In genomic region chr3:111764645-111765091, GRCh38 we compare ENCODE assay signal across 13 cellular contexts.
A peak's percentile ranks its signal among the peaks of the same experiment; 100 is the strongest.
DNase-seq lines count a peak whose midpoint lies in the region; ATAC-seq and TF ChIP-seq lines count a peak whose summit lies in the region.
"Had no signal": no experiment of that assay in that cellular context is flagged by ENCODE, and none has a peak within 500 bp of the region (broad histone marks: within the 10 kb centered on the region; RNA-seq: fewer than 3 reads in every experiment).

No MANE protein-coding gene starts in this region.

- H3K27me3 Mint-ChIP-seq in nephron (ENCODE audit: low read depth) = no peaks in the 10 kb centered on the region
- no peaks in the 10 kb centered on the region for H3K27me3 Mint-ChIP-seq in activated CD4-positive, alpha-beta memory T cell treated with anti-CD3 and anti-CD28 coated beads for 36 hours
- H3K27me3 Mint-ChIP-seq: effector memory CD8-positive, alpha-beta T cell had no signal

- H3K4me3 ChIP-seq in epithelial cell of esophagus (ENCODE audit: low read length) = no peak overlapping the region
- H3K4me3 ChIP-seq: BLaER1 had no signal

- peak overlapping the region; percentile 83 to 95 (median 94) for H3K27ac Mint-ChIP-seq in nephron
- H3K27ac Mint-ChIP-seq in activated CD4-positive, alpha-beta memory T cell treated with anti-CD3 and anti-CD28 coated beads for 36 hours = no peak overlapping the region
- H3K27ac Mint-ChIP-seq: effector memory CD8-positive, alpha-beta T cell; T-helper 1 cell treated with Interleukin-12 subunit alpha and Interleukin-12 subunit beta and Interleukin-4 antibody, amounts not matched to agents 30 μg/mL and 1 μg/mL, for 36 hours had no signal

- DNase-seq in ACHN (peak; percentile 77), LoVo (ENCODE audit: low spot score) (peak; percentile 9), epithelial cell of esophagus (ENCODE audit: low read depth) (peak; percentile 77), activated T-cell treated with anti-CD3 and anti-CD28 coated beads for 4 hours (no peak), iPS-NIHi11 (ENCODE audit: low spot score) (no peak)
- no peak for DNase-seq in activated CD4-positive, alpha-beta memory T cell treated with anti-CD3 and anti-CD28 coated beads for 36 hours
- DNase-seq: effector memory CD8-positive, alpha-beta T cell; H7; stimulated activated CD4-positive, alpha-beta T cell treated with anti-CD3 and anti-CD28 coated beads, Interleukin-4, amount 100 ng/mL, for 1 hour had no signal

- peak; percentile 37 for TF ChIP-seq CTCF in epithelial cell of esophagus (IDR thresholded peaks at IDR 0.05; ENCODE audit: insufficient read depth, low read depth, low read length, missing control alignments)
- peak in 1 of 3 experiments; percentile 13 for TF ChIP-seq CTCF in nephron (IDR thresholded peaks at IDR 0.05; ENCODE audit: unreplicated experiment in 3 of 3)

- no peak for ATAC-seq in GM19324 (IDR thresholded peaks at IDR 0.05; ENCODE audit: low FRiP score, unreplicated experiment)
- ATAC-seq: effector memory CD8-positive, alpha-beta T cell had no signal

- POLR2A ChIA-PET in activated CD4-positive, alpha-beta memory T cell treated with anti-CD3 and anti-CD28 coated beads for 36 hours (lab: Charles Lee) = no interaction called here

- peaks cover 3% of the 10 kb centered on the region for H3K36me3 Mint-ChIP-seq in nephron (ENCODE audit: low read depth)
- H3K36me3 Mint-ChIP-seq in activated CD4-positive, alpha-beta memory T cell treated with anti-CD3 and anti-CD28 coated beads for 36 hours = no peaks in the 10 kb centered on the region

- intact Hi-C loops in activated CD4-positive, alpha-beta memory T cell treated with anti-CD3 and anti-CD28 coated beads for 36 hours (cut with micrococcal nuclease) = loop anchor here (5.0 kb wide), 2 partner anchors 98 to 238 kb away; no protein-coding TSS in a partner anchor

- peaks cover 75% of the 10 kb centered on the region for H3K4me1 Mint-ChIP-seq in nephron
- peaks cover 15% of the 10 kb centered on the region for H3K4me1 Mint-ChIP-seq in activated CD4-positive, alpha-beta memory T cell treated with anti-CD3 and anti-CD28 coated beads for 36 hours (ENCODE audit: low read depth)

- no peak overlapping the region for H3K4me3 Mint-ChIP-seq in nephron
- H3K4me3 Mint-ChIP-seq in activated CD4-positive, alpha-beta memory T cell treated with anti-CD3 and anti-CD28 coated beads for 36 hours = no peak overlapping the region
- H3K4me3 Mint-ChIP-seq: effector memory CD8-positive, alpha-beta T cell; T-helper 1 cell treated with Interleukin-12 subunit alpha and Interleukin-12 subunit beta and Interleukin-4 antibody, amounts not matched to agents 30 μg/mL and 1 μg/mL, for 36 hours had no signal

- CTCF ChIA-PET in activated CD4-positive, alpha-beta memory T cell treated with anti-CD3 and anti-CD28 coated beads for 36 hours (lab: Charles Lee) = no interaction called here

- H3K9me3 Mint-ChIP-seq in nephron = no peaks in the 10 kb centered on the region
- no peaks in the 10 kb centered on the region for H3K9me3 Mint-ChIP-seq in activated CD4-positive, alpha-beta memory T cell treated with anti-CD3 and anti-CD28 coated beads for 36 hours
- H3K9me3 Mint-ChIP-seq: effector memory CD8-positive, alpha-beta T cell; T-helper 1 cell treated with Interleukin-12 subunit alpha and Interleukin-12 subunit beta and Interleukin-4 antibody, amounts not matched to agents 30 μg/mL and 1 μg/mL, for 36 hours had no signal

- in situ Hi-C loops in ACHN (cut with HindIII; ENCODE audit: low pct_ligation_motif_present, low pct_unique_long_range_greater_than_20kb, low sequenced_read_pairs) = no loop called here

Comparison
In these comparisons a context has a peak if more than half of its experiments do, and no peak if none do; other contexts are left out.
1. DNase-seq: peak in ACHN (single experiment), LoVo (single experiment) and epithelial cell of esophagus (single experiment); none in activated T-cell treated with anti-CD3 and anti-CD28 coated beads for 4 hours (single experiment), iPS-NIHi11 (single experiment) and activated CD4-positive, alpha-beta memory T cell treated with anti-CD3 and anti-CD28 coated beads for 36 hours (single experiment).